22 cellular contexts compared by ENCODE assay signal in the genomic region with DNA sequence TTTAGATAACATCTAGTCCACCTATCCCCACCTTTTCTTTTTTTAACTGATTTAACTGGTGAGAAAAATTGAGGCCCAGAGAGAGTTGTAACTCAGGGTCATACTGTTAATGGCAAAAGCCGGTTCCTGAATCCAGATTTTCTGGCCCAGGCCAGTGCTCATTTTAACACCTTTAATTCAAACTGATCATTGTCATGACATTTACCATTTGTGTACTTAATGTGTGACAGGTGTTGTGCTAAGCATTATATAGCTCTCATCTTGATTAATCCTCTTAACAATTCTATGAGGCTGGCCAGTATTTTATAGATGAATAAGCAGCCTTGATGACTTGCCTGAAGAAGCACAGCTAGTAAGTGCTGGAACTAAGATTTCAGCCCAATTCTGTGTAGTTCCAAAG.
"Had no signal": no experiment of that assay in that cellular context is flagged by ENCODE, and none has a peak within 500 bp of the region (broad histone marks: within the 10 kb centered on the region; RNA-seq: fewer than 3 reads in every experiment).

No MANE protein-coding gene starts in this region.

- H3K9me3 ChIP-seq: gastroesophageal sphincter, heart left ventricle, lower lobe of right lung, mucosa of descending colon, right lobe of liver, stomach, suprapubic skin, transverse colon, uterus had no signal

- H3K27me3 ChIP-seq: gastroesophageal sphincter, heart left ventricle, right lobe of liver, stomach, suprapubic skin, transverse colon, uterus had no signal

- H3K4me3 ChIP-seq: gastroesophageal sphincter, heart left ventricle, lower lobe of right lung, mucosa of descending colon, right lobe of liver, smooth muscle cell, stomach, suprapubic skin, transverse colon, uterus had no signal

- H3K4me2 ChIP-seq: smooth muscle cell had no signal

- DNase-seq: activated CD4-positive, alpha-beta T cell treated with anti-CD3 and anti-CD28 coated beads, Interleukin-2, amount 50 U/mL, for 1 hour; activated CD4-positive, CD25-positive, alpha-beta regulatory T cell treated with anti-CD3 and anti-CD28 coated beads, Interleukin-2, amount 50 U/mL, for 72 hours; activated CD8-positive, alpha-beta T cell treated with anti-CD3 and anti-CD28 coated beads, Interleukin-2, amount 10 ng/mL, durations not matched to agents 7 days and 5 days; activated gamma-delta T cell treated with Interleukin-2 at 50 U/mL for 16 hours; aorta; central memory CD4-positive, alpha-beta T cell; effector CD8-positive, alpha-beta T cell; heart left ventricle; islet precursor cell; lower lobe of right lung; mesendoderm; mucosa of descending colon; nephron progenitor cell; right lobe of liver; stimulated activated CD4-positive, alpha-beta T cell treated with anti-CD3 and anti-CD28 coated beads, Interleukin-15, amount 100 ng/mL, for 24 hours; stomach; transverse colon; uterus had no signal

- H3K4me1 ChIP-seq: uterus had no signal

- H3K27ac ChIP-seq: gastroesophageal sphincter, heart left ventricle, lower lobe of right lung, right lobe of liver, suprapubic skin, transverse colon, uterus had no signal

- H3K36me3 ChIP-seq: uterus had no signal

- ATAC-seq: activated CD8-positive, alpha-beta T cell treated with anti-CD3 and anti-CD28 coated beads, Interleukin-2, amount 10 ng/mL, durations not matched to agents 7 days and 5 days; gastroesophageal sphincter; heart left ventricle; mucosa of descending colon; right lobe of liver; stimulated activated memory B cell treated with anti-CD40 and anti-IgM and Interleukin-4, amounts not matched to agents 10 μg/mL and 1 μg/mL and 100 μg/mL, for 72 hours had no signal
